ENCODE assay signal across 1 cellular context in the genomic region with DNA sequence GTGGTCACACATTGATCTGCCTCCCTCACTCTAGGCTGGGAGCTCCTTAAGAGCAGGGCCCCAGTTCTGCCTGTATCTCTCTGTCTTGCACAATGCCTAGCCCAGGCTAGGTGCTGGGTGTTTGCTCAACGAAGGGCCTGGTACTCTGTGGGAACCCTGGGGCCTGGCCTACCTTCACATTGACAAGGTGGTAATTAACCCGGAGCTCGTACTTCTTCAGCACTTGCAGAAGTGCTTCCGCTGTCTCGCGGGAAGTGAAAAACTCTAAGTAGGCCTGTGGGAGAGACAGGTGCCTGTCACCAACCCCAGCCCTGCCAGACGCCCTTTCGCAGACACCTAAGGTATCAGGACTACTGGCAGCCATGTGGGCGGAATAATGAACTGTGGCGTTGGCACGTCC.
TF ChIP-seq lines count a peak whose summit lies in the region.

No MANE protein-coding gene starts in this region.

TF ChIP-seq in HepG2, 621 proteins besides CTCF, POLR2A, EP300 and RAD21:
- TF ChIP-seq CEBPB (IDR thresholded peaks at IDR 0.05; ENCODE audit: borderline replicate concordance, low read depth, low read length) (peak; percentile 20; the same call in 1 of the 2 replicates), ZBTB20 (CRISPR knock-in tag; IDR thresholded peaks at IDR 0.05; ENCODE audit: borderline replicate concordance, low read depth) (no peak), FOXM1 (CRISPR knock-in tag; IDR thresholded peaks at IDR 0.05) (no peak)
